2 cellular contexts compared by ENCODE assay signal in the genomic region with DNA sequence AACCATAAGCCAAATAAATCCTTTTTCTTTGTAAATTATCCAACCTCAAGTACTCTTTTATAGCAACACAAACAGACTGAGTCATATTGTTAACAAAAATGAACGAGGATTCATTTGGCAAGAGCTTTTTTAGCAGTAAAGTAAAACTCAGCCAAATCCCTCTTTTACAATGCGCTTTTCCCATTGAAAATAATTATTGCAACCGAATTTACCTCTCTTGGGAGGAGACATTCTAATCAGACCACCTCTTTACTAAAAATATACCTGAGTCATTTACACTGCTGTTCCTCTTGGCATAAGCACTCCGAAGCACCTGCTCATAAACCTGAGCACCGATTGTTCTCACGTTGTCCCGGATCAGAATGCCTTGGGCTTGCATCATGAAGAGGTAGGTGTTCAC.
TF ChIP-seq lines count a peak whose summit lies in the region.

No MANE protein-coding gene starts in this region.

TF ChIP-seq in liver, 16 proteins besides CTCF, POLR2A, EP300 and RAD21 (continued from another document):
- TF ChIP-seq, protein P1, sequence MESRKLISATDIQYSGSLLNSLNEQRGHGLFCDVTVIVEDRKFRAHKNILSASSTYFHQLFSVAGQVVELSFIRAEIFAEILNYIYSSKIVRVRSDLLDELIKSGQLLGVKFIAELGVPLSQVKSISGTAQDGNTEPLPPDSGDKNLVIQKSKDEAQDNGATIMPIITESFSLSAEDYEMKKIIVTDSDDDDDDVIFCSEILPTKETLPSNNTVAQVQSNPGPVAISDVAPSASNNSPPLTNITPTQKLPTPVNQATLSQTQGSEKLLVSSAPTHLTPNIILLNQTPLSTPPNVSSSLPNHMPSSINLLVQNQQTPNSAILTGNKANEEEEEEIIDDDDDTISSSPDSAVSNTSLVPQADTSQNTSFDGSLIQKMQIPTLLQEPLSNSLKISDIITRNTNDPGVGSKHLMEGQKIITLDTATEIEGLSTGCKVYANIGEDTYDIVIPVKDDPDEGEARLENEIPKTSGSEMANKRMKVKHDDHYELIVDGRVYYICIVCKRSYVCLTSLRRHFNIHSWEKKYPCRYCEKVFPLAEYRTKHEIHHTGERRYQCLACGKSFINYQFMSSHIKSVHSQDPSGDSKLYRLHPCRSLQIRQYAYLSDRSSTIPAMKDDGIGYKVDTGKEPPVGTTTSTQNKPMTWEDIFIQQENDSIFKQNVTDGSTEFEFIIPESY (IDR thresholded peaks at IDR 0.05), result no peak
- no peak for TF ChIP-seq FOXA1 (IDR thresholded peaks at IDR 0.05)

TF ChIP-seq in HepG2, 621 proteins besides CTCF, POLR2A, EP300 and RAD21 (continued from another document):
- TF ChIP-seq, protein P2, sequence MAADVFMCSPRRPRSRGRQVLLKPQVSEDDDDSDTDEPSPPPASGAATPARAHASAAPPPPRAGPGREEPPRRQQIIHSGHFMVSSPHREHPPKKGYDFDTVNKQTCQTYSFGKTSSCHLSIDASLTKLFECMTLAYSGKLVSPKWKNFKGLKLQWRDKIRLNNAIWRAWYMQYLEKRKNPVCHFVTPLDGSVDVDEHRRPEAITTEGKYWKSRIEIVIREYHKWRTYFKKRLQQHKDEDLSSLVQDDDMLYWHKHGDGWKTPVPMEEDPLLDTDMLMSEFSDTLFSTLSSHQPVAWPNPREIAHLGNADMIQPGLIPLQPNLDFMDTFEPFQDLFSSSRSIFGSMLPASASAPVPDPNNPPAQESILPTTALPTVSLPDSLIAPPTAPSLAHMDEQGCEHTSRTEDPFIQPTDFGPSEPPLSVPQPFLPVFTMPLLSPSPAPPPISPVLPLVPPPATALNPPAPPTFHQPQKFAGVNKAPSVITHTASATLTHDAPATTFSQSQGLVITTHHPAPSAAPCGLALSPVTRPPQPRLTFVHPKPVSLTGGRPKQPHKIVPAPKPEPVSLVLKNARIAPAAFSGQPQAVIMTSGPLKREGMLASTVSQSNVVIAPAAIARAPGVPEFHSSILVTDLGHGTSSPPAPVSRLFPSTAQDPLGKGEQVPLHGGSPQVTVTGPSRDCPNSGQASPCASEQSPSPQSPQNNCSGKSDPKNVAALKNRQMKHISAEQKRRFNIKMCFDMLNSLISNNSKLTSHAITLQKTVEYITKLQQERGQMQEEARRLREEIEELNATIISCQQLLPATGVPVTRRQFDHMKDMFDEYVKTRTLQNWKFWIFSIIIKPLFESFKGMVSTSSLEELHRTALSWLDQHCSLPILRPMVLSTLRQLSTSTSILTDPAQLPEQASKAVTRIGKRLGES (CRISPR knock-in tag; IDR thresholded peaks at IDR 0.05; ENCODE audit: borderline replicate concordance), result no peak
- TF ChIP-seq, protein P3, sequence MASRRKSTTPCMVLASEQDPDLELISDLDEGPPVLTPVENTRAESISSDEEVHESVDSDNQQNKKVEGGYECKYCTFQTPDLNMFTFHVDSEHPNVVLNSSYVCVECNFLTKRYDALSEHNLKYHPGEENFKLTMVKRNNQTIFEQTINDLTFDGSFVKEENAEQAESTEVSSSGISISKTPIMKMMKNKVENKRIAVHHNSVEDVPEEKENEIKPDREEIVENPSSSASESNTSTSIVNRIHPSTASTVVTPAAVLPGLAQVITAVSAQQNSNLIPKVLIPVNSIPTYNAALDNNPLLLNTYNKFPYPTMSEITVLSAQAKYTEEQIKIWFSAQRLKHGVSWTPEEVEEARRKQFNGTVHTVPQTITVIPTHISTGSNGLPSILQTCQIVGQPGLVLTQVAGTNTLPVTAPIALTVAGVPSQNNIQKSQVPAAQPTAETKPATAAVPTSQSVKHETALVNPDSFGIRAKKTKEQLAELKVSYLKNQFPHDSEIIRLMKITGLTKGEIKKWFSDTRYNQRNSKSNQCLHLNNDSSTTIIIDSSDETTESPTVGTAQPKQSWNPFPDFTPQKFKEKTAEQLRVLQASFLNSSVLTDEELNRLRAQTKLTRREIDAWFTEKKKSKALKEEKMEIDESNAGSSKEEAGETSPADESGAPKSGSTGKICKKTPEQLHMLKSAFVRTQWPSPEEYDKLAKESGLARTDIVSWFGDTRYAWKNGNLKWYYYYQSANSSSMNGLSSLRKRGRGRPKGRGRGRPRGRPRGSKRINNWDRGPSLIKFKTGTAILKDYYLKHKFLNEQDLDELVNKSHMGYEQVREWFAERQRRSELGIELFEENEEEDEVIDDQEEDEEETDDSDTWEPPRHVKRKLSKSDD (CRISPR knock-in tag; IDR thresholded peaks at IDR 0.05; ENCODE audit: low read depth), result no peak
- TF ChIP-seq RBM39 (IDR thresholded peaks at IDR 0.05; ENCODE audit: low read depth, low read length, poor library complexity, severe bottlenecking) (no peak), ZNF441 (CRISPR knock-in tag; IDR thresholded peaks at IDR 0.05; ENCODE audit: borderline replicate concordance) (no peak), PTBP1 (IDR thresholded peaks at IDR 0.05; ENCODE audit: low read depth, low read length, poor library complexity, severe bottlenecking) (no peak), HOXA5 (CRISPR knock-in tag; IDR thresholded peaks at IDR 0.05) (no peak), SUZ12 (IDR thresholded peaks at IDR 0.05; ENCODE audit: low read depth, low read length) (no peak), ZNF263 (CRISPR knock-in tag; IDR thresholded peaks at IDR 0.05) (no peak), STAT5B (CRISPR knock-in tag; IDR thresholded peaks at IDR 0.05) (no peak), HNRNPLL (IDR thresholded peaks at IDR 0.05; ENCODE audit: low read depth, low read length, poor library complexity, severe bottlenecking) (no peak)
- TF ChIP-seq, protein P4, sequence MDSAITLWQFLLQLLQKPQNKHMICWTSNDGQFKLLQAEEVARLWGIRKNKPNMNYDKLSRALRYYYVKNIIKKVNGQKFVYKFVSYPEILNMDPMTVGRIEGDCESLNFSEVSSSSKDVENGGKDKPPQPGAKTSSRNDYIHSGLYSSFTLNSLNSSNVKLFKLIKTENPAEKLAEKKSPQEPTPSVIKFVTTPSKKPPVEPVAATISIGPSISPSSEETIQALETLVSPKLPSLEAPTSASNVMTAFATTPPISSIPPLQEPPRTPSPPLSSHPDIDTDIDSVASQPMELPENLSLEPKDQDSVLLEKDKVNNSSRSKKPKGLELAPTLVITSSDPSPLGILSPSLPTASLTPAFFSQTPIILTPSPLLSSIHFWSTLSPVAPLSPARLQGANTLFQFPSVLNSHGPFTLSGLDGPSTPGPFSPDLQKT (CRISPR knock-in tag; IDR thresholded peaks at IDR 0.05; ENCODE audit: borderline replicate concordance), result no peak
TF ChIP-seq in HepG2: peak in this region for 0.
